In genomic region chr11:80173487-80174136, GRCh38 we compare ENCODE assay signal across 25 cellular contexts.
"Had no signal": no experiment of that assay in that cellular context is flagged by ENCODE, and none has a peak within 500 bp of the region (broad histone marks: within the 10 kb centered on the region; RNA-seq: fewer than 3 reads in every experiment).

No MANE protein-coding gene starts in this region.

- H3K27me3 Mint-ChIP-seq: activated B cell treated with CpG ODN at 0.5 μM for 24 hours; activated CD4-positive, alpha-beta T cell treated with anti-CD3 and anti-CD28 coated beads, Interleukin-2, amount 10 ng/mL, durations not matched to agents 24 days and 14 days; activated naive CD8-positive, alpha-beta T cell; brain; central memory CD8-positive, alpha-beta T cell; T-helper 17 cell had no signal

- H3K4me1 Mint-ChIP-seq: activated B cell treated with CpG ODN at 0.5 μM for 24 hours; activated CD4-positive, alpha-beta T cell treated with anti-CD3 and anti-CD28 coated beads, Interleukin-2, amount 10 ng/mL, durations not matched to agents 24 days and 14 days; brain; central memory CD8-positive, alpha-beta T cell; T-helper 17 cell had no signal

- H3K4me3 ChIP-seq: MG63, PC-9 had no signal

- H3K9me3 Mint-ChIP-seq: activated CD4-positive, alpha-beta T cell treated with anti-CD3 and anti-CD28 coated beads, Interleukin-2, amount 10 ng/mL, durations not matched to agents 24 days and 14 days had no signal

- H3K27ac Mint-ChIP-seq: activated B cell treated with CpG ODN at 0.5 μM for 24 hours; activated CD4-positive, alpha-beta T cell treated with anti-CD3 and anti-CD28 coated beads, Interleukin-2, amount 10 ng/mL, durations not matched to agents 24 days and 14 days; activated naive CD4-positive, alpha-beta T cell treated with anti-CD3 and anti-CD28 coated beads for 36 hours; activated naive CD8-positive, alpha-beta T cell; brain; T-helper 17 cell had no signal

- H3K27me3 ChIP-seq: MG63 had no signal

- H3K4me3 Mint-ChIP-seq: activated B cell treated with CpG ODN at 0.5 μM for 24 hours; activated CD4-positive, alpha-beta T cell treated with anti-CD3 and anti-CD28 coated beads, Interleukin-2, amount 10 ng/mL, durations not matched to agents 24 days and 14 days; activated naive CD4-positive, alpha-beta T cell treated with anti-CD3 and anti-CD28 coated beads for 36 hours; activated naive CD8-positive, alpha-beta T cell; activated T-cell treated with anti-CD3 and anti-CD28 coated beads, Interleukin-2, amount 50 U/mL, for 4 hours; brain; central memory CD8-positive, alpha-beta T cell; T-helper 17 cell had no signal

- ATAC-seq: activated T-cell treated with anti-CD3 and anti-CD28 coated beads, Interleukin-2, amount 50 U/mL, for 4 hours; T-helper 17 cell had no signal

- H3K36me3 ChIP-seq: MG63 had no signal

- H3K9me3 ChIP-seq: MG63 had no signal

- DNase-seq: activated B cell treated with CpG ODN at 0.5 μM for 24 hours; activated CD4-positive, alpha-beta T cell treated with anti-CD3 and anti-CD28 coated beads for 1 hour; activated CD4-positive, alpha-beta T cell treated with anti-CD3 and anti-CD28 coated beads, Interleukin-2, amount 10 ng/mL, durations not matched to agents 24 days and 14 days; activated CD4-positive, alpha-beta T cell treated with anti-CD3 and anti-CD28 coated beads, Interleukin-2, amount 50 U/mL, for 48 hours; activated CD8-positive, alpha-beta memory T cell treated with anti-CD3 and anti-CD28 coated beads for 24 hours; activated effector memory CD4-positive, alpha-beta T cell treated with anti-CD3 and anti-CD28 coated beads, Interleukin-2, amount 50 U/mL, for 16 hours; activated naive CD4-positive, alpha-beta T cell treated with anti-CD3 and anti-CD28 coated beads for 36 hours; activated T-cell treated with anti-CD3 and anti-CD28 coated beads, Interleukin-2, amount 50 U/mL, for 4 hours; amygdala; MG63; MV-4-11; NCI-H1092 treated with DMSO at 0.1 percent for 48 hours; NCI-H1436 treated with DMSO at 0.1 percent for 48 hours; NCI-H1930; NCI-H2107; NCI-H2227 treated with DMSO at 0.1 percent for 48 hours; NCI-H510A; NCI-H526 treated with DMSO at 0.1 percent for 48 hours; PC-9; SHP77 treated with DMSO at 0.1 percent for 48 hours; T-helper 17 cell; T-helper 9 cell had no signal

- H3K36me3 Mint-ChIP-seq: activated naive CD8-positive, alpha-beta T cell; brain had no signal
